1 cellular context compared by ENCODE assay signal in genomic region chr12:124721501-124722154, GRCh38.
TF ChIP-seq lines count a peak whose summit lies in the region.

No MANE protein-coding gene starts in this region.

TF ChIP-seq in GM23338, 12 proteins besides CTCF, POLR2A, EP300 and RAD21 (continued from another document):
- TF ChIP-seq ETS1 (IDR thresholded peaks at IDR 0.05) (no peak), CREB1 (CRISPR knock-in tag; IDR thresholded peaks at IDR 0.05; ENCODE audit: low read depth) (no peak)
